1 cellular context compared by ENCODE assay signal in the genomic region with DNA sequence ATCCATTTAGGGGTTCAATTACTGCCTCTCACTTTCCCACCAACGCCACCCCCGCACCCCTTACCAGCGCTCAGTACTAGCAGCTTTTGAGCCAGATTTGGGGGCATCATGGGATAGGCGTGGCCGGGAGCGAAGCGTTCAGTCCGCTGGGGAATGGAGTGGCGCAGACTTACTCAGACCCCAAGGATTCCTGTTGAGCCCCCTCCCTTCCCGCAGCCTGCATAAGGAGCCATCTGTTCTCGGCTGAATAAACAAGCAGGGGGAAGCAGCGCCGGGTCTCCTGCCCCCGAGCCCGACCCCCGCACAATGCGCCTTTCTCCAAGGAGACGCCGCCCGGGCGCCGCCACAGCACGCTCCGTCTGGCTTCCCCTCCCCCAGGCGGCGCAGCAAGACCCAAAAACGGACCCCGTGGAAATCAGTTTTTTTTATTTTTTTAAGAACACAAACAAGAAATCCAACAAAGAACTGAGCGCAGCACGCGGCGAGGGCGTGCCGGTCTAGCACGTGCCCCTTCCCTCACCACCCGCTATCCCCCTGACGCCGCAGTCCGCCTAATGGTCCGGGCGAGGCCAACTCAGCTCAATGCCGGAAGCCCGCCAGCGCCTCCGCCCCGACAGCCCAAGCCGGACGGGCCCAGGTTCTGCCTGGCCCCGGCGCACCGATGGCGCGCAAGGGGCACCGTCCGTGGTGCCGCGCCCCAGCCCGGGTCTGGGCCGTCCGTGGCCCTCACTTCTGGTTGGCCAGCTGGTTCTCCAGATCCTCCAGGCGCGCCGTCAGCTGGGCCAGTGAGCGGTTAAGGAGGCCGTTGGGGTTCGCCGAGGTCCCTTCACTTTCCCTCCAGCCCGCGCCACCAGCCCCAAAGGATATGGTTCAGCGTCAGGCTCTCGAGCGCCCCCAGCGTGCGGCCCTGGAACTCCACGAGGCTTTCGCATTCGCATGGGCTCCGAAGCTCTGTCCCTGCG.
TF ChIP-seq lines count a peak whose summit lies in the region.

No MANE protein-coding gene starts in this region.

TF ChIP-seq in K562, 482 proteins besides CTCF, POLR2A, EP300 and RAD21 (continued from another document and continues in another):
- TF ChIP-seq, protein P1, sequence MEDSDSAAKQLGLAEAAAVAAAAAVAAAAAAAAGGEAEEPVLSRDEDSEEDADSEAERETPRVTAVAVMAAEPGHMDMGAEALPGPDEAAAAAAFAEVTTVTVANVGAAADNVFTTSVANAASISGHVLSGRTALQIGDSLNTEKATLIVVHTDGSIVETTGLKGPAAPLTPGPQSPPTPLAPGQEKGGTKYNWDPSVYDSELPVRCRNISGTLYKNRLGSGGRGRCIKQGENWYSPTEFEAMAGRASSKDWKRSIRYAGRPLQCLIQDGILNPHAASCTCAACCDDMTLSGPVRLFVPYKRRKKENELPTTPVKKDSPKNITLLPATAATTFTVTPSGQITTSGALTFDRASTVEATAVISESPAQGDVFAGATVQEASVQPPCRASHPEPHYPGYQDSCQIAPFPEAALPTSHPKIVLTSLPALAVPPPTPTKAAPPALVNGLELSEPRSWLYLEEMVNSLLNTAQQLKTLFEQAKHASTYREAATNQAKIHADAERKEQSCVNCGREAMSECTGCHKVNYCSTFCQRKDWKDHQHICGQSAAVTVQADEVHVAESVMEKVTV (CRISPR knock-in tag; IDR thresholded peaks at IDR 0.05): no peak
- TF ChIP-seq CXXC5 (CRISPR knock-in tag; IDR thresholded peaks at IDR 0.05) (peak; percentile 72), KLF16 (IDR thresholded peaks at IDR 0.05) (peak; percentile 43; the same call in 1 of the 2 replicates), MAFG (tag; conservative IDR thresholded peaks at IDR 0.05) (no peak), ZNF79 (CRISPR knock-in tag; IDR thresholded peaks at IDR 0.05; ENCODE audit: low read depth) (no peak), TAF1 (IDR thresholded peaks at IDR 0.05; ENCODE audit: control insufficient read depth, extremely low read depth, insufficient read depth, low read length, severe bottlenecking) (peak; percentile 29), FOXM1 (IDR thresholded peaks at IDR 0.05; ENCODE audit: low read depth) (no peak), FOXM1 (CRISPR knock-in tag; IDR thresholded peaks at IDR 0.05; ENCODE audit: low read depth) (no peak), MTA1 (IDR thresholded peaks at IDR 0.05; ENCODE audit: borderline replicate concordance) (no peak), ZFX (CRISPR knock-in tag; IDR thresholded peaks at IDR 0.05) (no peak), SETDB1 (IDR thresholded peaks at IDR 0.05; ENCODE audit: low read length) (no peak), STAT5B (CRISPR knock-in tag; IDR thresholded peaks at IDR 0.05) (no peak), ZNF134 (CRISPR knock-in tag; conservative IDR thresholded peaks at IDR 0.05) (no peak), MTF1 (CRISPR knock-in tag; IDR thresholded peaks at IDR 0.05; ENCODE audit: borderline replicate concordance) (no peak), U2AF1 (optimal IDR thresholded peaks at IDR 0.05; ENCODE audit: low read depth, low read length) (no peak), TAF15 (IDR thresholded peaks at IDR 0.05; ENCODE audit: low read depth, low read length) (no peak), SLC30A9 (CRISPR knock-in tag; IDR thresholded peaks at IDR 0.05) (no peak), TRIM24 (IDR thresholded peaks at IDR 0.05) (peak in 1 of 2 experiments; percentile 64; a peak in 2 of 4 replicates), ZNF561 (CRISPR knock-in tag; conservative IDR thresholded peaks at IDR 0.05) (no peak), NRF1 (conservative IDR thresholded peaks at IDR 0.05 in 1 of 2, IDR thresholded peaks at IDR 0.05 in 1 of 2) (peak; percentile 77 to 80), KAT2B (IDR thresholded peaks at IDR 0.05; ENCODE audit: low read depth, low read length) (no peak), RBM17 (IDR thresholded peaks at IDR 0.05; ENCODE audit: borderline replicate concordance, low read depth, low read length) (no peak), ZNF717 (CRISPR knock-in tag; IDR thresholded peaks at IDR 0.05) (no peak), FOXP1 (CRISPR knock-in tag; IDR thresholded peaks at IDR 0.05) (peak; percentile 44; the same call in 1 of the 2 replicates), CC2D1A (IDR thresholded peaks at IDR 0.05) (0 out of 2 replicates have a peak, but pooled peaks have one; percentile 27), GTF2A2 (tag; IDR thresholded peaks at IDR 0.05) (no peak), PHF21A (IDR thresholded peaks at IDR 0.05; ENCODE audit: borderline replicate concordance, low read depth) (no peak), MCM2 (IDR thresholded peaks at IDR 0.05; ENCODE audit: low read depth) (no peak), ZZZ3 (IDR thresholded peaks at IDR 0.05) (no peak), SP1 (CRISPR knock-in tag; IDR thresholded peaks at IDR 0.05) (no peak), SAFB (IDR thresholded peaks at IDR 0.05; ENCODE audit: borderline replicate concordance, low read depth, low read length) (0 out of 2 replicates have a peak, but pooled peaks have one; percentile 12), PCBP2 (IDR thresholded peaks at IDR 0.05; ENCODE audit: low read depth, low read length, poor library complexity, severe bottlenecking) (no peak), CHD1 (IDR thresholded peaks at IDR 0.05; ENCODE audit: low read length) (no peak), RBM39 (optimal IDR thresholded peaks at IDR 0.05; ENCODE audit: low read depth, low read length) (no peak), POLR2B (IDR thresholded peaks at IDR 0.05; ENCODE audit: low read depth, partially characterized antibody) (no peak), KLF6 (CRISPR knock-in tag; IDR thresholded peaks at IDR 0.05; ENCODE audit: borderline replicate concordance) (no peak), SAP30 (IDR thresholded peaks at IDR 0.05; ENCODE audit: borderline replicate concordance, insufficient read depth, low read depth, low read length, poor library complexity, severe bottlenecking) (no peak), CBFA2T2 (conservative IDR thresholded peaks at IDR 0.05) (no peak)
- TF ChIP-seq, protein P2, sequence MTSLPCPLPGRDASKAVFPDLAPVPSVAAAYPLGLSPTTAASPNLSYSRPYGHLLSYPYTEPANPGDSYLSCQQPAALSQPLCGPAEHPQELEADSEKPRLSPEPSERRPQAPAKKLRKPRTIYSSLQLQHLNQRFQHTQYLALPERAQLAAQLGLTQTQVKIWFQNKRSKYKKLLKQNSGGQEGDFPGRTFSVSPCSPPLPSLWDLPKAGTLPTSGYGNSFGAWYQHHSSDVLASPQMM (CRISPR knock-in tag; IDR thresholded peaks at IDR 0.05): no peak
- TF ChIP-seq, protein P3, sequence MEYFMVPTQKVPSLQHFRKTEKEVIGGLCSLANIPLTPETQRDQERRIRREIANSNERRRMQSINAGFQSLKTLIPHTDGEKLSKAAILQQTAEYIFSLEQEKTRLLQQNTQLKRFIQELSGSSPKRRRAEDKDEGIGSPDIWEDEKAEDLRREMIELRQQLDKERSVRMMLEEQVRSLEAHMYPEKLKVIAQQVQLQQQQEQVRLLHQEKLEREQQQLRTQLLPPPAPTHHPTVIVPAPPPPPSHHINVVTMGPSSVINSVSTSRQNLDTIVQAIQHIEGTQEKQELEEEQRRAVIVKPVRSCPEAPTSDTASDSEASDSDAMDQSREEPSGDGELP (CRISPR knock-in tag; IDR thresholded peaks at IDR 0.05; ENCODE audit: borderline replicate concordance): no peak; the same call in 1 of the 2 replicates
- TF ChIP-seq, protein P4, sequence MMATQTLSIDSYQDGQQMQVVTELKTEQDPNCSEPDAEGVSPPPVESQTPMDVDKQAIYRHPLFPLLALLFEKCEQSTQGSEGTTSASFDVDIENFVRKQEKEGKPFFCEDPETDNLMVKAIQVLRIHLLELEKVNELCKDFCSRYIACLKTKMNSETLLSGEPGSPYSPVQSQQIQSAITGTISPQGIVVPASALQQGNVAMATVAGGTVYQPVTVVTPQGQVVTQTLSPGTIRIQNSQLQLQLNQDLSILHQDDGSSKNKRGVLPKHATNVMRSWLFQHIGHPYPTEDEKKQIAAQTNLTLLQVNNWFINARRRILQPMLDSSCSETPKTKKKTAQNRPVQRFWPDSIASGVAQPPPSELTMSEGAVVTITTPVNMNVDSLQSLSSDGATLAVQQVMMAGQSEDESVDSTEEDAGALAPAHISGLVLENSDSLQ (IDR thresholded peaks at IDR 0.05): no peak
- TF ChIP-seq, protein P5, sequence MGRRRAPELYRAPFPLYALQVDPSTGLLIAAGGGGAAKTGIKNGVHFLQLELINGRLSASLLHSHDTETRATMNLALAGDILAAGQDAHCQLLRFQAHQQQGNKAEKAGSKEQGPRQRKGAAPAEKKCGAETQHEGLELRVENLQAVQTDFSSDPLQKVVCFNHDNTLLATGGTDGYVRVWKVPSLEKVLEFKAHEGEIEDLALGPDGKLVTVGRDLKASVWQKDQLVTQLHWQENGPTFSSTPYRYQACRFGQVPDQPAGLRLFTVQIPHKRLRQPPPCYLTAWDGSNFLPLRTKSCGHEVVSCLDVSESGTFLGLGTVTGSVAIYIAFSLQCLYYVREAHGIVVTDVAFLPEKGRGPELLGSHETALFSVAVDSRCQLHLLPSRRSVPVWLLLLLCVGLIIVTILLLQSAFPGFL (CRISPR knock-in tag; IDR thresholded peaks at IDR 0.05): no peak
- TF ChIP-seq, protein P6, sequence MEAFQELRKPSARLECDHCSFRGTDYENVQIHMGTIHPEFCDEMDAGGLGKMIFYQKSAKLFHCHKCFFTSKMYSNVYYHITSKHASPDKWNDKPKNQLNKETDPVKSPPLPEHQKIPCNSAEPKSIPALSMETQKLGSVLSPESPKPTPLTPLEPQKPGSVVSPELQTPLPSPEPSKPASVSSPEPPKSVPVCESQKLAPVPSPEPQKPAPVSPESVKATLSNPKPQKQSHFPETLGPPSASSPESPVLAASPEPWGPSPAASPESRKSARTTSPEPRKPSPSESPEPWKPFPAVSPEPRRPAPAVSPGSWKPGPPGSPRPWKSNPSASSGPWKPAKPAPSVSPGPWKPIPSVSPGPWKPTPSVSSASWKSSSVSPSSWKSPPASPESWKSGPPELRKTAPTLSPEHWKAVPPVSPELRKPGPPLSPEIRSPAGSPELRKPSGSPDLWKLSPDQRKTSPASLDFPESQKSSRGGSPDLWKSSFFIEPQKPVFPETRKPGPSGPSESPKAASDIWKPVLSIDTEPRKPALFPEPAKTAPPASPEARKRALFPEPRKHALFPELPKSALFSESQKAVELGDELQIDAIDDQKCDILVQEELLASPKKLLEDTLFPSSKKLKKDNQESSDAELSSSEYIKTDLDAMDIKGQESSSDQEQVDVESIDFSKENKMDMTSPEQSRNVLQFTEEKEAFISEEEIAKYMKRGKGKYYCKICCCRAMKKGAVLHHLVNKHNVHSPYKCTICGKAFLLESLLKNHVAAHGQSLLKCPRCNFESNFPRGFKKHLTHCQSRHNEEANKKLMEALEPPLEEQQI (IDR thresholded peaks at IDR 0.05): no peak
- TF ChIP-seq, protein P7, sequence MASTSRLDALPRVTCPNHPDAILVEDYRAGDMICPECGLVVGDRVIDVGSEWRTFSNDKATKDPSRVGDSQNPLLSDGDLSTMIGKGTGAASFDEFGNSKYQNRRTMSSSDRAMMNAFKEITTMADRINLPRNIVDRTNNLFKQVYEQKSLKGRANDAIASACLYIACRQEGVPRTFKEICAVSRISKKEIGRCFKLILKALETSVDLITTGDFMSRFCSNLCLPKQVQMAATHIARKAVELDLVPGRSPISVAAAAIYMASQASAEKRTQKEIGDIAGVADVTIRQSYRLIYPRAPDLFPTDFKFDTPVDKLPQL (IDR thresholded peaks at IDR 0.05; ENCODE audit: extremely low read depth, insufficient read length): no peak
- TF ChIP-seq, protein P8, sequence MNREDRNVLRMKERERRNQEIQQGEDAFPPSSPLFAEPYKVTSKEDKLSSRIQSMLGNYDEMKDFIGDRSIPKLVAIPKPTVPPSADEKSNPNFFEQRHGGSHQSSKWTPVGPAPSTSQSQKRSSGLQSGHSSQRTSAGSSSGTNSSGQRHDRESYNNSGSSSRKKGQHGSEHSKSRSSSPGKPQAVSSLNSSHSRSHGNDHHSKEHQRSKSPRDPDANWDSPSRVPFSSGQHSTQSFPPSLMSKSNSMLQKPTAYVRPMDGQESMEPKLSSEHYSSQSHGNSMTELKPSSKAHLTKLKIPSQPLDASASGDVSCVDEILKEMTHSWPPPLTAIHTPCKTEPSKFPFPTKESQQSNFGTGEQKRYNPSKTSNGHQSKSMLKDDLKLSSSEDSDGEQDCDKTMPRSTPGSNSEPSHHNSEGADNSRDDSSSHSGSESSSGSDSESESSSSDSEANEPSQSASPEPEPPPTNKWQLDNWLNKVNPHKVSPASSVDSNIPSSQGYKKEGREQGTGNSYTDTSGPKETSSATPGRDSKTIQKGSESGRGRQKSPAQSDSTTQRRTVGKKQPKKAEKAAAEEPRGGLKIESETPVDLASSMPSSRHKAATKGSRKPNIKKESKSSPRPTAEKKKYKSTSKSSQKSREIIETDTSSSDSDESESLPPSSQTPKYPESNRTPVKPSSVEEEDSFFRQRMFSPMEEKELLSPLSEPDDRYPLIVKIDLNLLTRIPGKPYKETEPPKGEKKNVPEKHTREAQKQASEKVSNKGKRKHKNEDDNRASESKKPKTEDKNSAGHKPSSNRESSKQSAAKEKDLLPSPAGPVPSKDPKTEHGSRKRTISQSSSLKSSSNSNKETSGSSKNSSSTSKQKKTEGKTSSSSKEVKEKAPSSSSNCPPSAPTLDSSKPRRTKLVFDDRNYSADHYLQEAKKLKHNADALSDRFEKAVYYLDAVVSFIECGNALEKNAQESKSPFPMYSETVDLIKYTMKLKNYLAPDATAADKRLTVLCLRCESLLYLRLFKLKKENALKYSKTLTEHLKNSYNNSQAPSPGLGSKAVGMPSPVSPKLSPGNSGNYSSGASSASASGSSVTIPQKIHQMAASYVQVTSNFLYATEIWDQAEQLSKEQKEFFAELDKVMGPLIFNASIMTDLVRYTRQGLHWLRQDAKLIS (CRISPR knock-in tag; IDR thresholded peaks at IDR 0.05): no peak
- TF ChIP-seq, protein P9, sequence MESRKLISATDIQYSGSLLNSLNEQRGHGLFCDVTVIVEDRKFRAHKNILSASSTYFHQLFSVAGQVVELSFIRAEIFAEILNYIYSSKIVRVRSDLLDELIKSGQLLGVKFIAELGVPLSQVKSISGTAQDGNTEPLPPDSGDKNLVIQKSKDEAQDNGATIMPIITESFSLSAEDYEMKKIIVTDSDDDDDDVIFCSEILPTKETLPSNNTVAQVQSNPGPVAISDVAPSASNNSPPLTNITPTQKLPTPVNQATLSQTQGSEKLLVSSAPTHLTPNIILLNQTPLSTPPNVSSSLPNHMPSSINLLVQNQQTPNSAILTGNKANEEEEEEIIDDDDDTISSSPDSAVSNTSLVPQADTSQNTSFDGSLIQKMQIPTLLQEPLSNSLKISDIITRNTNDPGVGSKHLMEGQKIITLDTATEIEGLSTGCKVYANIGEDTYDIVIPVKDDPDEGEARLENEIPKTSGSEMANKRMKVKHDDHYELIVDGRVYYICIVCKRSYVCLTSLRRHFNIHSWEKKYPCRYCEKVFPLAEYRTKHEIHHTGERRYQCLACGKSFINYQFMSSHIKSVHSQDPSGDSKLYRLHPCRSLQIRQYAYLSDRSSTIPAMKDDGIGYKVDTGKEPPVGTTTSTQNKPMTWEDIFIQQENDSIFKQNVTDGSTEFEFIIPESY (CRISPR knock-in tag; IDR thresholded peaks at IDR 0.05): no peak
- TF ChIP-seq, protein P10, sequence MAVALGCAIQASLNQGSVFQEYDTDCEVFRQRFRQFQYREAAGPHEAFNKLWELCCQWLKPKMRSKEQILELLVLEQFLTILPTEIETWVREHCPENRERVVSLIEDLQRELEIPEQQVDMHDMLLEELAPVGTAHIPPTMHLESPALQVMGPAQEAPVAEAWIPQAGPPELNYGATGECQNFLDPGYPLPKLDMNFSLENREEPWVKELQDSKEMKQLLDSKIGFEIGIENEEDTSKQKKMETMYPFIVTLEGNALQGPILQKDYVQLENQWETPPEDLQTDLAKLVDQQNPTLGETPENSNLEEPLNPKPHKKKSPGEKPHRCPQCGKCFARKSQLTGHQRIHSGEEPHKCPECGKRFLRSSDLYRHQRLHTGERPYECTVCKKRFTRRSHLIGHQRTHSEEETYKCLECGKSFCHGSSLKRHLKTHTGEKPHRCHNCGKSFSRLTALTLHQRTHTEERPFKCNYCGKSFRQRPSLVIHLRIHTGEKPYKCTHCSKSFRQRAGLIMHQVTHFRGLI (CRISPR knock-in tag; IDR thresholded peaks at IDR 0.05): no peak
